8 cellular contexts compared by ENCODE assay signal in the genomic region with DNA sequence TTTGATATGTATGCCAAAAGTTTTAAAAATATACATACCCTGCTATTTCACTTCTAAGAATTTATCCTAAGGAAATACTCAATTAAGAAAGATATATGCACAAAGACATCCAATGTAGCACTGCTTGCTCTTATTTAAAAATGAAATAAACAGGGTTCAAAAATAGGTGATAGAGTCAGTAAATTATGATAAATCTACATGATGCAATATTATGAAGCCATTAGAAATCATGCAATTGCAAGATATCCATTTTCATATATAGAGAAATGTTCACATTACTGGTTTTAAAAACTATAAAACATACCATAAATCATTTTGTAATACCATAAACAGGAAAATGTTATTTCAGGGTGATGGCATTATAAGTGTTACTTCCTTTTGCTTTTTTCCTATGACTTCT.
"Had no signal": no experiment of that assay in that cellular context is flagged by ENCODE, and none has a peak within 500 bp of the region (broad histone marks: within the 10 kb centered on the region; RNA-seq: fewer than 3 reads in every experiment).

No MANE protein-coding gene starts in this region.

- FAIRE-seq: HTR-8/SVneo had no signal

- H3K27ac ChIP-seq: GM23248 had no signal

- H3K9ac ChIP-seq: GM23248 had no signal

- H3K4me3 ChIP-seq: GM23248, HAP-1 had no signal

- H2AFZ ChIP-seq: GM23248 had no signal

- DNase-seq: GM23248, GOT3, H7, HFFc6, KG1 had no signal

- ATAC-seq: HCT116 had no signal

- H3K36me3 ChIP-seq: HAP-1 had no signal

- H3K9me3 ChIP-seq: HAP-1 had no signal
